In genomic region chrX:67044029-67044653, GRCh38 we compare ENCODE assay signal across 20 cellular contexts.
DNase-seq lines count a peak whose midpoint lies in the region; ATAC-seq, FAIRE-seq and TF ChIP-seq lines count a peak whose summit lies in the region.
"Had no signal": no experiment of that assay in that cellular context is flagged by ENCODE, and none has a peak within 500 bp of the region (broad histone marks: within the 10 kb centered on the region; RNA-seq: fewer than 3 reads in every experiment).

No MANE protein-coding gene starts in this region.

- no peak overlapping the region for H3K4me3 Mint-ChIP-seq in progenitor cell of endocrine pancreas (ENCODE audit: low read depth)
- no peak overlapping the region for H3K4me3 Mint-ChIP-seq in natural killer cell treated with Interleukin-12 subunit alpha and Interleukin-12 subunit beta and Interleukin-15 and Interleukin-18, amount 100 ng/mL, for 72 hours
- H3K4me3 Mint-ChIP-seq: B cell; CD4-positive, alpha-beta memory T cell; GM23338; H9 had no signal

- no peaks in the 10 kb centered on the region for H3K36me3 Mint-ChIP-seq in progenitor cell of endocrine pancreas (ENCODE audit: insufficient read depth)
- H3K36me3 Mint-ChIP-seq in natural killer cell treated with Interleukin-12 subunit alpha and Interleukin-12 subunit beta and Interleukin-15 and Interleukin-18, amount 100 ng/mL, for 72 hours: no peaks in the 10 kb centered on the region
- H3K36me3 Mint-ChIP-seq: CD4-positive, alpha-beta memory T cell had no signal

- intact Hi-C loops in upper lobe of right lung (cut with DNase I): no loop called here

- H3K9me3 ChIP-seq in upper lobe of right lung: no peaks in the 10 kb centered on the region

- H3K9me3 Mint-ChIP-seq in progenitor cell of endocrine pancreas (ENCODE audit: low read depth): peaks cover 12% of the 10 kb centered on the region
- no peaks in the 10 kb centered on the region for H3K9me3 Mint-ChIP-seq in natural killer cell treated with Interleukin-12 subunit alpha and Interleukin-12 subunit beta and Interleukin-15 and Interleukin-18, amount 100 ng/mL, for 72 hours
- H3K9me3 Mint-ChIP-seq: GM23338 had no signal

- no peaks in the 10 kb centered on the region for H3K36me3 ChIP-seq in upper lobe of right lung

- ATAC-seq in upper lobe of right lung: peak; percentile 59
- no peak for ATAC-seq in natural killer cell treated with Interleukin-12 subunit alpha and Interleukin-12 subunit beta and Interleukin-15 and Interleukin-18, amount 100 ng/mL, for 72 hours
- ATAC-seq: GM23338 had no signal

- DNase-seq in LNCaP clone FGC (ENCODE audit: low read depth) (peak; percentile 37), progenitor cell of endocrine pancreas (ENCODE audit: low spot score, unreplicated experiment) (no peak), upper lobe of right lung (no peak), NCI-H446 treated with DMSO at 0.1 percent for 48 hours (lab: John Stamatoyannopoulos, UW) (no peak)
- no peak for DNase-seq in effector CD4-positive, alpha-beta T cell
- DNase-seq in natural killer cell treated with Interleukin-12 subunit alpha and Interleukin-12 subunit beta and Interleukin-15 and Interleukin-18, amount 100 ng/mL, for 72 hours (ENCODE audit: low spot score): no peak
- DNase-seq: CD4-positive, alpha-beta memory T cell; DMS153; DMS79 treated with DMSO at 0.1 percent for 48 hours; EL; H9 had no signal

- no peak overlapping the region for H3K27ac ChIP-seq in upper lobe of right lung
- H3K27ac ChIP-seq: C4-2B had no signal

- H3K4me3 ChIP-seq in LNCaP clone FGC (ENCODE audit: low read depth, low read length) (no peak overlapping the region), upper lobe of right lung (no peak overlapping the region)
- H3K4me3 ChIP-seq: GM23338 had no signal

- TF ChIP-seq CTCF in LNCaP clone FGC (IDR thresholded peaks at IDR 0.05; ENCODE audit: control insufficient read depth, extremely low read depth, insufficient read depth) (no peak), progenitor cell of endocrine pancreas (IDR thresholded peaks at IDR 0.05; ENCODE audit: unreplicated experiment) (no peak), upper lobe of right lung (IDR thresholded peaks at IDR 0.05) (no peak)

- H3K4me1 ChIP-seq in upper lobe of right lung: no peaks in the 10 kb centered on the region

- peak overlapping the region; percentile 78 for H3K27ac Mint-ChIP-seq in progenitor cell of endocrine pancreas
- no peak overlapping the region for H3K27ac Mint-ChIP-seq in natural killer cell treated with Interleukin-12 subunit alpha and Interleukin-12 subunit beta and Interleukin-15 and Interleukin-18, amount 100 ng/mL, for 72 hours
- H3K27ac Mint-ChIP-seq: B cell; CD4-positive, alpha-beta memory T cell; GM23338; H9 had no signal

- H3K27me3 Mint-ChIP-seq in progenitor cell of endocrine pancreas: no peaks in the 10 kb centered on the region
- H3K27me3 Mint-ChIP-seq in natural killer cell treated with Interleukin-12 subunit alpha and Interleukin-12 subunit beta and Interleukin-15 and Interleukin-18, amount 100 ng/mL, for 72 hours: no peaks in the 10 kb centered on the region
- H3K27me3 Mint-ChIP-seq: B cell; CD4-positive, alpha-beta memory T cell had no signal

- no peaks in the 10 kb centered on the region for H3K27me3 ChIP-seq in upper lobe of right lung

- peaks cover 6% of the 10 kb centered on the region for H3K4me1 Mint-ChIP-seq in progenitor cell of endocrine pancreas (ENCODE audit: low read depth)
- H3K4me1 Mint-ChIP-seq in natural killer cell treated with Interleukin-12 subunit alpha and Interleukin-12 subunit beta and Interleukin-15 and Interleukin-18, amount 100 ng/mL, for 72 hours (ENCODE audit: low read depth in 2 of 2): no peaks in the 10 kb centered on the region
- H3K4me1 Mint-ChIP-seq: B cell; CD4-positive, alpha-beta memory T cell; GM23338; H9 had no signal

- peak; percentile 87 for FAIRE-seq in islet of Langerhans (lab: Jason Lieb, UNC)
- FAIRE-seq: A204.1, D721Med, G401.6, GM12891, HTR-8/SVneo had no signal
